Comparison of ENCODE assay signal across 8 cellular contexts in genomic region chr11:68012843-68013610, GRCh38. TPM values are rescaled to one million over a fixed set of nuclear protein-coding genes. Genes with fewer than 3 reads are reported as not detected.
DNase-seq lines count a peak whose midpoint lies in the region; ATAC-seq and TF ChIP-seq lines count a peak whose summit lies in the region.

No MANE protein-coding gene starts in this region.

- no peak for TF ChIP-seq CTCF in fibroblast of pulmonary artery (IDR thresholded peaks at IDR 0.05; ENCODE audit: low read length, missing control alignments)
- TF ChIP-seq CTCF in retinal pigment epithelial cell (conservative IDR thresholded peaks at IDR 0.05; ENCODE audit: low read depth, low read length) = no peak

- ATAC-seq in HG02973 (IDR thresholded peaks at IDR 0.05; ENCODE audit: unreplicated experiment) (no peak), GM19397 (IDR thresholded peaks at IDR 0.05; ENCODE audit: unreplicated experiment) (no peak)

- H3K4me3 ChIP-seq in fibroblast of pulmonary artery (replicated peaks; ENCODE audit: low read depth, low read length) = no peak overlapping the region
- H3K4me3 ChIP-seq in retinal pigment epithelial cell (ENCODE audit: low read length) = no peak overlapping the region

- DNase-seq in ELF-1 (ENCODE audit: low read depth, low spot score) = peak; percentile 64
- DNase-seq in SK-MEL-5 (ENCODE audit: low read depth, low spot score) = peak; percentile 46
- peak; percentile 96 for DNase-seq in fibroblast of pulmonary artery (ENCODE audit: low read depth)
- peak; percentile 98 for DNase-seq in retinal pigment epithelial cell (ENCODE audit: low read depth)
- DNase-seq in activated CD4-positive, alpha-beta T cell treated with anti-CD3 and anti-CD28 coated beads for 48 hours = no peak
- DNase-seq in activated CD4-positive, CD25-positive, alpha-beta regulatory T cell treated with anti-CD3 and anti-CD28 coated beads, Interleukin-2, amount 50 U/mL, for 72 hours = no peak

- in situ Hi-C loops in SK-MEL-5 (cut with HindIII; ENCODE audit: low pct_unique_long_range_greater_than_20kb, low sequenced_read_pairs) = no loop called here

RNA-seq across cellular contexts. Expression of gene ALDH3B1, which starts 2.9 kb away (rescaled TPM):
- total RNA-seq in SK-MEL-5 (2014; rRNA removed; shearing (Covaris generic)) = 2.4 and 3.5 TPM in 2 replicates
- polyA plus RNA-seq in SK-MEL-5 (2015; cell fraction: cytosol; rRNA removed) = 6.5 and 7.2 TPM in 2 replicates
- 3.0 and 5.2 TPM in 2 replicates for polyA plus RNA-seq in SK-MEL-5 (2015; cell fraction: nucleus; rRNA removed)

RNA-seq across cellular contexts. Expression of gene UNC93B1, which starts 9.1 kb away (rescaled TPM):
- 9.1 TPM in 2 replicates for total RNA-seq in SK-MEL-5 (2014; rRNA removed; shearing (Covaris generic))
- 15.7 and 19.4 TPM in 2 replicates for polyA plus RNA-seq in SK-MEL-5 (2015; cell fraction: cytosol; rRNA removed)
- 30.4 and 32.2 TPM in 2 replicates for polyA plus RNA-seq in SK-MEL-5 (2015; cell fraction: nucleus; rRNA removed)

RNA-seq across cellular contexts. Expression of gene NDUFS8, which starts 17.5 kb away (rescaled TPM):
- 91.2 and 92.4 TPM in 2 replicates for total RNA-seq in SK-MEL-5 (2014; rRNA removed; shearing (Covaris generic))
- polyA plus RNA-seq in SK-MEL-5 (2015; cell fraction: cytosol; rRNA removed) = 112 and 119 TPM in 2 replicates
- polyA plus RNA-seq in SK-MEL-5 (2015; cell fraction: nucleus; rRNA removed) = 45.3 and 51.4 TPM in 2 replicates

RNA-seq across cellular contexts. Expression of gene TCIRG1, which starts 25.8 kb away (rescaled TPM):
- 21.6 and 22.2 TPM in 2 replicates for total RNA-seq in SK-MEL-5 (2014; rRNA removed; shearing (Covaris generic))
- polyA plus RNA-seq in SK-MEL-5 (2015; cell fraction: cytosol; rRNA removed) = 33.6 and 35.4 TPM in 2 replicates
- 539 and 555 TPM in 2 replicates for polyA plus RNA-seq in SK-MEL-5 (2015; cell fraction: nucleus; rRNA removed)

Comparison
In these comparisons a context has a peak if more than half of its experiments do, and no peak if none do; other contexts are left out.
1. DNase-seq: peak in ELF-1 (single experiment), SK-MEL-5 (single experiment), fibroblast of pulmonary artery (single experiment) and retinal pigment epithelial cell (single experiment); none in activated CD4-positive, alpha-beta T cell treated with anti-CD3 and anti-CD28 coated beads for 48 hours (single experiment) and activated CD4-positive, CD25-positive, alpha-beta regulatory T cell treated with anti-CD3 and anti-CD28 coated beads, Interleukin-2, amount 50 U/mL, for 72 hours (single experiment).